In genomic region chr10:55500931-55501559, GRCh38 we compare ENCODE assay signal across 8 cellular contexts.
DNase-seq lines count a peak whose midpoint lies in the region; ATAC-seq and TF ChIP-seq lines count a peak whose summit lies in the region.

No MANE protein-coding gene starts in this region.

- no peak overlapping the region for H3K27ac Mint-ChIP-seq in GM23338

- H3K4me3 ChIP-seq in GM23338 (no peak overlapping the region), colonic mucosa (no peak overlapping the region)

- peak; percentile 5 for DNase-seq in GM10248 (ENCODE audit: extremely low spot score)
- DNase-seq in GM23338 (ENCODE audit: low spot score): peak; percentile 84
- peak; percentile 61 for DNase-seq in NCI-H146 (lab: John Stamatoyannopoulos, UW)
- peak; percentile 18 for DNase-seq in colonic mucosa
- peak; percentile 49 for DNase-seq in renal cortical epithelial cell (ENCODE audit: low read depth)
- no peak for DNase-seq in NCI-H345 treated with DMSO at 0.1 percent for 48 hours (lab: John Stamatoyannopoulos, UW; ENCODE audit: unreplicated experiment)

- intact Hi-C loops in colonic mucosa (cut with DNase I): no loop called here

- no peaks in the 10 kb centered on the region for H4K20me1 ChIP-seq in GM23338 (replicated peaks; ENCODE audit: insufficient read depth)

- H3K4me1 ChIP-seq in GM23338 (ENCODE audit: insufficient read depth) (no peaks in the 10 kb centered on the region), colonic mucosa (no peaks in the 10 kb centered on the region)

- POLR2A ChIA-PET in GM10248 (lab: Yijun Ruan, JAX): no interaction called here

- no peaks in the 10 kb centered on the region for H3K9me3 ChIP-seq in colonic mucosa

- ATAC-seq in GM23338 (peak; percentile 91), HG02970 (IDR thresholded peaks at IDR 0.05; ENCODE audit: low FRiP score, unreplicated experiment) (no peak), GM21619 (IDR thresholded peaks at IDR 0.05; ENCODE audit: unreplicated experiment) (no peak)

- H3K4me2 ChIP-seq in GM23338: no peak overlapping the region

- no peaks in the 10 kb centered on the region for H3K9me2 ChIP-seq in GM23338 (ENCODE audit: insufficient read depth)

- no peaks in the 10 kb centered on the region for H3K36me3 Mint-ChIP-seq in GM23338 (ENCODE audit: low read depth)

- H3K9me3 Mint-ChIP-seq in GM23338: no peaks in the 10 kb centered on the region

- H3K27me3 Mint-ChIP-seq in GM23338 (ENCODE audit: insufficient read depth, low read depth, poor library complexity): no peaks in the 10 kb centered on the region

- no peak overlapping the region for H2AFZ ChIP-seq in GM23338

- H3K9ac ChIP-seq in colonic mucosa (ENCODE audit: low read depth in 2 of 2, low read length in 2 of 2): no peak overlapping the region

- no peak overlapping the region for H3K4me3 Mint-ChIP-seq in GM23338

- H3F3A ChIP-seq in GM23338 (replicated peaks; ENCODE audit: low read depth): no peaks in the 10 kb centered on the region

- no peaks in the 10 kb centered on the region for H3K36me3 ChIP-seq in GM23338 (ENCODE audit: insufficient read depth)
- no peaks in the 10 kb centered on the region for H3K36me3 ChIP-seq in colonic mucosa

- H3K4me1 Mint-ChIP-seq in GM23338: no peaks in the 10 kb centered on the region

- H3K27me3 ChIP-seq in GM23338 (ENCODE audit: insufficient read depth): no peaks in the 10 kb centered on the region
- no peaks in the 10 kb centered on the region for H3K27me3 ChIP-seq in colonic mucosa

- CTCF ChIA-PET in GM10248 (lab: Yijun Ruan, JAX): interaction anchor here (0.7 to 1.1 kb wide), 2 partner anchors 9 to 32 kb away, joined by 4 to 5 read pairs; no protein-coding TSS in a partner anchor

- H3K27ac ChIP-seq in GM23338 (ENCODE audit: low read depth) (no peak overlapping the region), colonic mucosa (no peak overlapping the region)

- no peaks in the 10 kb centered on the region for H3K79me2 ChIP-seq in GM23338 (replicated peaks; ENCODE audit: insufficient read depth)

- TF ChIP-seq CTCF in GM10248 (IDR thresholded peaks at IDR 0.05; ENCODE audit: control extremely low read depth, extremely low read depth, low read depth, missing control alignments): peak; percentile 69
- peak; percentile 80 to 84 for TF ChIP-seq CTCF in GM23338 (conservative IDR thresholded peaks at IDR 0.05; ENCODE audit: low read depth in 2 of 2)
- TF ChIP-seq CTCF in colonic mucosa (IDR thresholded peaks at IDR 0.05): no peak

TF ChIP-seq in GM23338, 12 proteins besides CTCF, POLR2A, EP300 and RAD21:
- TF ChIP-seq STAT1 (IDR thresholded peaks at IDR 0.05; ENCODE audit: unreplicated experiment): no peak
- TF ChIP-seq CREB1 (CRISPR knock-in tag; IDR thresholded peaks at IDR 0.05; ENCODE audit: low read depth): peak; percentile 87
